Comparison of ENCODE assay signal across 1 cellular context in genomic region chr4:67545996-67546356, GRCh38.
TF ChIP-seq lines count a peak whose summit lies in the region.

No MANE protein-coding gene starts in this region.

TF ChIP-seq in HEK293, 187 proteins besides CTCF, POLR2A, EP300 and RAD21 (continued from another document):
- TF ChIP-seq ZSCAN18 (tag by site-specific recombination; IDR thresholded peaks at IDR 0.05) (no peak), ZNF239 (tag by site-specific recombination; IDR thresholded peaks at IDR 0.05) (no peak)
